Comparison of ENCODE assay signal across 1 cellular context in the genomic region with DNA sequence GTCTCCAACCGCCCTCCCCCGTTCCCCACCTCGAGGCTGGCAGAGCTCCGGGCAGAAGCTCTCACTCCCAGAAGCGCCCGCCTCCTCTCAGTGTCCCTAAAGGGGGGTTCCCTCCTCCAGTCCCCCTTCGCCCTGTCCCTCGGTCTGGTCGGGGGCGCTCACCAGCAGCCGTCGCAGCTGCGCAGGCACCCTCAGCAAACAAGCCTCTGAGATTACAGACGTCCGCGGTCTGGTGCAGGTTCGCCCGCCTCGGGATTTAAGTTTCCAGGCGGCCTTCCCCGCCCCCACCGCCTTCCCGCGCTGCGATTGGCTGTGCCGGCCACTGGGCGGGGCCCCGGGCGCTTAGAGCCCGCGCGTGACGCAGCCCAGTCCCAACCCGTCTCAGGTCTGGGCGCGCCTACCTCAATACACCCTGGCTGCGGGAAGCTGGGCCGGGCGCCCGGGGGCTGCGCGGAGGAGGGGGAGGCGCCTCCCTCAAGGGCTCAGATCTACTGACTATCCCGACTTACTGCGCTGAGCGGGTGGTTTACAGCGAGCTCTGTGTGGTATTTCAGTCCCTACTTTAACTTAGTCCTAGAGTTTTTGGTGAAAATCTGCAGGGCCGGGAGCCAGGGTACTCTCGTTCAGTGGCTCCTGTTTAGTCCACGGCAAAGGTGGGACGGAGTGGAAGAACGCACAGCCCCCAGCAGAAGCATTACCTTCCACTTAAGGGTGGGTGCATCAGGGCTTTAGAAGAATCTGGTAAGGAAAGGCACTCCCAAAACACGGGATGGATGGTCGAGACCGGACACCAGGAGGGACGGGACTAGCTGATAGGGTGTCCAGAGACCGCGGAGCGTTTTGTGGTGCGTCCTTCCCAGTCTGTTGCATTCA.
A peak's percentile ranks its signal among the peaks of the same experiment; 100 is the strongest.
TF ChIP-seq lines count a peak whose summit lies in the region.

CTSV (minus strand) TSS at position 234 of the 873 bp plus-strand sequence. CDS start 1,099 bp downstream, outside the sequence.

TF ChIP-seq in HEK293, 187 proteins besides CTCF, POLR2A, EP300 and RAD21 (continued from another document and continues in another):
- TF ChIP-seq ZNF777 (tag by site-specific recombination; IDR thresholded peaks at IDR 0.05; ENCODE audit: borderline replicate concordance) (no peak), RBAK (tag by site-specific recombination; IDR thresholded peaks at IDR 0.05) (no peak), SP2 (tag by site-specific recombination; IDR thresholded peaks at IDR 0.05) (peak; percentile 78), ZNF514 (tag by site-specific recombination; IDR thresholded peaks at IDR 0.05) (no peak), PRDM4 (tag by site-specific recombination; IDR thresholded peaks at IDR 0.05) (no peak), ZNF169 (tag by site-specific recombination; IDR thresholded peaks at IDR 0.05) (no peak), ZBTB7A (tag by site-specific recombination; IDR thresholded peaks at IDR 0.05; ENCODE audit: low read depth) (no peak), EGR2 (tag by site-specific recombination; IDR thresholded peaks at IDR 0.05; ENCODE audit: low read depth) (peak; percentile 65), SP3 (tag by site-specific recombination; IDR thresholded peaks at IDR 0.05) (peak; percentile 80), ZFP3 (tag by site-specific recombination; IDR thresholded peaks at IDR 0.05; ENCODE audit: low read depth) (no peak), ZNF335 (tag by site-specific recombination; conservative IDR thresholded peaks at IDR 0.05) (peak; percentile 68; the same call in 1 of the 2 replicates), ZNF639 (tag by site-specific recombination; IDR thresholded peaks at IDR 0.05) (no peak), FEZF1 (tag by site-specific recombination; IDR thresholded peaks at IDR 0.05) (no peak), PATZ1 (tag by site-specific recombination; IDR thresholded peaks at IDR 0.05) (peak; percentile 86), ZNF19 (tag by site-specific recombination; IDR thresholded peaks at IDR 0.05; ENCODE audit: low read depth) (no peak), ZNF837 (tag by site-specific recombination; IDR thresholded peaks at IDR 0.05) (no peak), ZNF274 (IDR thresholded peaks at IDR 0.05; ENCODE audit: low read length) (no peak), ZNF274 (tag by site-specific recombination; IDR thresholded peaks at IDR 0.05; ENCODE audit: borderline replicate concordance) (no peak), ZNF610 (tag by site-specific recombination; IDR thresholded peaks at IDR 0.05; ENCODE audit: borderline replicate concordance) (no peak), KLF7 (tag by site-specific recombination; IDR thresholded peaks at IDR 0.05; ENCODE audit: borderline replicate concordance) (no peak), ZNF221 (tag by site-specific recombination; IDR thresholded peaks at IDR 0.05; ENCODE audit: borderline replicate concordance) (no peak), ZBTB8A (tag by site-specific recombination; IDR thresholded peaks at IDR 0.05) (peak; percentile 95), ZNF324 (tag by site-specific recombination; IDR thresholded peaks at IDR 0.05) (no peak), GLIS2 (tag by site-specific recombination; IDR thresholded peaks at IDR 0.05) (peak; percentile 26; the same call in 1 of the 2 replicates), ZEB2 (tag by site-specific recombination; IDR thresholded peaks at IDR 0.05) (0 out of 2 replicates have a peak, but pooled peaks have one; percentile 38), ZBTB6 (tag by site-specific recombination; IDR thresholded peaks at IDR 0.05) (no peak), IKZF3 (tag by site-specific recombination; IDR thresholded peaks at IDR 0.05) (no peak), ZNF138 (tag by site-specific recombination; IDR thresholded peaks at IDR 0.05; ENCODE audit: borderline replicate concordance) (no peak), ZNF311 (tag by site-specific recombination; IDR thresholded peaks at IDR 0.05; ENCODE audit: borderline replicate concordance) (no peak), ZNF398 (tag by site-specific recombination; IDR thresholded peaks at IDR 0.05) (0 out of 2 replicates have a peak, but pooled peaks have one; percentile 56), ZNF692 (tag by site-specific recombination; IDR thresholded peaks at IDR 0.05) (0 out of 2 replicates have a peak, but pooled peaks have one; percentile 17), ZNF473 (tag by site-specific recombination; IDR thresholded peaks at IDR 0.05) (no peak), ZNF24 (tag by site-specific recombination; IDR thresholded peaks at IDR 0.05) (0 out of 2 replicates have a peak, but pooled peaks have one; percentile 16), ZBTB26 (tag by site-specific recombination; optimal IDR thresholded peaks at IDR 0.05) (peak; percentile 81), ZNF654 (tag by site-specific recombination; IDR thresholded peaks at IDR 0.05; ENCODE audit: low read depth) (no peak), ZNF629 (tag by site-specific recombination; IDR thresholded peaks at IDR 0.05) (peak; percentile 65; the same call in 1 of the 2 replicates), ZIC2 (tag by site-specific recombination; IDR thresholded peaks at IDR 0.05) (no peak; the same call in 1 of the 2 replicates)
- TF ChIP-seq, protein P1, sequence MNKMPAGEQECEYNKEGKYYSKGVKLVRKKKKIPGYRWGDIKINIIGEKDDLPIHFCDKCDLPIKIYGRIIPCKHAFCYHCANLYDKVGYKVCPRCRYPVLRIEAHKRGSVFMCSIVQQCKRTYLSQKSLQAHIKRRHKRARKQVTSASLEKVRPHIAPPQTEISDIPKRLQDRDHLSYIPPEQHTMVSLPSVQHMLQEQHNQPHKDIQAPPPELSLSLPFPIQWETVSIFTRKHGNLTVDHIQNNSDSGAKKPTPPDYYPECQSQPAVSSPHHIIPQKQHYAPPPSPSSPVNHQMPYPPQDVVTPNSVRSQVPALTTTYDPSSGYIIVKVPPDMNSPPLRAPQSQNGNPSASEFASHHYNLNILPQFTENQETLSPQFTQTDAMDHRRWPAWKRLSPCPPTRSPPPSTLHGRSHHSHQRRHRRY (tag by site-specific recombination; IDR thresholded peaks at IDR 0.05) = no peak
- TF ChIP-seq, protein P2, sequence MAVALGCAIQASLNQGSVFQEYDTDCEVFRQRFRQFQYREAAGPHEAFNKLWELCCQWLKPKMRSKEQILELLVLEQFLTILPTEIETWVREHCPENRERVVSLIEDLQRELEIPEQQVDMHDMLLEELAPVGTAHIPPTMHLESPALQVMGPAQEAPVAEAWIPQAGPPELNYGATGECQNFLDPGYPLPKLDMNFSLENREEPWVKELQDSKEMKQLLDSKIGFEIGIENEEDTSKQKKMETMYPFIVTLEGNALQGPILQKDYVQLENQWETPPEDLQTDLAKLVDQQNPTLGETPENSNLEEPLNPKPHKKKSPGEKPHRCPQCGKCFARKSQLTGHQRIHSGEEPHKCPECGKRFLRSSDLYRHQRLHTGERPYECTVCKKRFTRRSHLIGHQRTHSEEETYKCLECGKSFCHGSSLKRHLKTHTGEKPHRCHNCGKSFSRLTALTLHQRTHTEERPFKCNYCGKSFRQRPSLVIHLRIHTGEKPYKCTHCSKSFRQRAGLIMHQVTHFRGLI (tag by site-specific recombination; IDR thresholded peaks at IDR 0.05) = peak; percentile 98
- TF ChIP-seq, protein P3, sequence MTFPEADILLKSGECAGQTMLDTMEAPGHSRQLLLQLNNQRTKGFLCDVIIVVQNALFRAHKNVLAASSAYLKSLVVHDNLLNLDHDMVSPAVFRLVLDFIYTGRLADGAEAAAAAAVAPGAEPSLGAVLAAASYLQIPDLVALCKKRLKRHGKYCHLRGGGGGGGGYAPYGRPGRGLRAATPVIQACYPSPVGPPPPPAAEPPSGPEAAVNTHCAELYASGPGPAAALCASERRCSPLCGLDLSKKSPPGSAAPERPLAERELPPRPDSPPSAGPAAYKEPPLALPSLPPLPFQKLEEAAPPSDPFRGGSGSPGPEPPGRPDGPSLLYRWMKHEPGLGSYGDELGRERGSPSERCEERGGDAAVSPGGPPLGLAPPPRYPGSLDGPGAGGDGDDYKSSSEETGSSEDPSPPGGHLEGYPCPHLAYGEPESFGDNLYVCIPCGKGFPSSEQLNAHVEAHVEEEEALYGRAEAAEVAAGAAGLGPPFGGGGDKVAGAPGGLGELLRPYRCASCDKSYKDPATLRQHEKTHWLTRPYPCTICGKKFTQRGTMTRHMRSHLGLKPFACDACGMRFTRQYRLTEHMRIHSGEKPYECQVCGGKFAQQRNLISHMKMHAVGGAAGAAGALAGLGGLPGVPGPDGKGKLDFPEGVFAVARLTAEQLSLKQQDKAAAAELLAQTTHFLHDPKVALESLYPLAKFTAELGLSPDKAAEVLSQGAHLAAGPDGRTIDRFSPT (tag by site-specific recombination; IDR thresholded peaks at IDR 0.05) = peak; percentile 43; the same call in 1 of the 2 replicates
